23 cellular contexts compared by ENCODE assay signal in the genomic region with DNA sequence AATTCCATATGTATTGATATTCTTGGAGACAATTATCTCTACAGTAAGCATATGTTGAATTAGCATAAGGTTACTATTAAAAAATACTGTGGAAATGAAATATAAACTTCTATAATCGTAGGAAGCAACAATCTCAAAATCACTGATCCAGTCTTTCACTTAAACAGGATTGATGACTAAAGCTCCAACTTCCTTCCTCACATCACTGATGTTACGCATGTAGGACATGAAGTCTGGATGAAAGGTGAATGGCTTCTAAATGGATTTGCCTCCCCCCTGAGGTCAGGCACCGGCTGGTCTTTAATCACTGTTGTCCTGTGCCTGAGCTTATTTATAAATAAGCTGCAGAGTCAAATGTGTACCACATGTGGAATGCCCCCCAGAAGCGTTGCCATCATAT.
DNase-seq lines count a peak whose midpoint lies in the region; ATAC-seq, FAIRE-seq and TF ChIP-seq lines count a peak whose summit lies in the region.
"Had no signal": no experiment of that assay in that cellular context is flagged by ENCODE, and none has a peak within 500 bp of the region (broad histone marks: within the 10 kb centered on the region; RNA-seq: fewer than 3 reads in every experiment).

No MANE protein-coding gene starts in this region.

- H2AK5ac ChIP-seq in H1 (ENCODE audit: low read depth, low read length) = no peak overlapping the region

- CTCF ChIA-PET in H1 (lab: Charles Lee; ENCODE audit: partially characterized antibody) = interaction anchor here (0.6 to 4.5 kb wide), 4 partner anchors 182 to 645 kb away, joined by 4 to 14 read pairs (median 4); no protein-coding TSS in a partner anchor

- no peak overlapping the region for H2AFZ ChIP-seq in H1 (ENCODE audit: low read length)

- H3K18ac ChIP-seq in H1 (ENCODE audit: extremely low read depth, low read length) = no peak overlapping the region

- H3K9ac ChIP-seq in H1 (replicated peaks in 1 of 4; ENCODE audit: extremely low read depth in 1 of 4, low read depth in 3 of 4, low read length in 3 of 4) = no peak overlapping the region
- H3K9ac ChIP-seq: BLaER1 treated with 17β-estradiol and CSF1 and Interleukin-3, amounts not matched to agents 10 nM and 100 nM had no signal

- no peak overlapping the region for H3K23ac ChIP-seq in H1 (ENCODE audit: insufficient read length)

- no peak for TF ChIP-seq POLR2A in H1 (IDR thresholded peaks at IDR 0.05; ENCODE audit: control extremely low read depth in 1 of 2, low read depth in 2 of 2, low read length in 2 of 2)
- TF ChIP-seq POLR2A in breast epithelium (IDR thresholded peaks at IDR 0.05) = no peak

- FAIRE-seq in H1 (lab: Jason Lieb, UNC) = peak; percentile 19
- FAIRE-seq: A549, D721Med, G401.6, GM12891, GM19239 had no signal

- no peak overlapping the region for H2BK5ac ChIP-seq in H1 (ENCODE audit: low read depth, low read length)

- H3K14ac ChIP-seq in H1 (ENCODE audit: insufficient read length) = no peak overlapping the region

- no peak overlapping the region for H4K5ac ChIP-seq in H1 (ENCODE audit: insufficient read length, low read depth, low read length)

- no peaks in the 10 kb centered on the region for H3K79me1 ChIP-seq in H1 (ENCODE audit: low read depth, low read length)

- intact Hi-C loops in breast epithelium (cut with DNase I; ENCODE audit: low total_unique reads) = no loop called here

- DNase-seq in NCI-H82 (lab: John Stamatoyannopoulos, UW) (peak; percentile 67), dermis blood vessel endothelial cell (peak; percentile 68), H1 (ENCODE audit: low read depth in 1 of 2, low spot score in 2 of 2) (no peak), glomerular endothelial cell (ENCODE audit: extremely low read depth, low read depth, low spot score) (peak; percentile 9), HK-2 (ENCODE audit: unreplicated experiment) (no peak), breast epithelium (ENCODE audit: low spot score in 2 of 2) (no peak)
- DNase-seq: AML-193; Caco-2; Calu3; CD4-positive, alpha-beta T cell; CD8-positive, alpha-beta T cell; DMS79 treated with DMSO at 0.1 percent for 48 hours; GF-D8 had no signal

- 90% methylated on average over 4 of the region's 4 CpGs; no CpG with 5 or more reads in 1 of the 2 experiments for WGBS in H1 (ENCODE audit: extremely low coverage in 1 of 2, insufficient coverage in 1 of 2, insufficient read length in 1 of 2, insufficient replicate concordance in 2 of 2, low coverage in 1 of 2, low lambda C conversion rate in 2 of 2, missing lambda C conversion rate in 1 of 2), 2 experiments

- no peak for TF ChIP-seq CTCF in H1 (IDR thresholded peaks at IDR 0.05; ENCODE audit: control extremely low read depth in 1 of 3, insufficient read depth in 1 of 3, low read depth in 1 of 3, low read length in 3 of 3)
- no peak for TF ChIP-seq CTCF in breast epithelium (IDR thresholded peaks at IDR 0.05)

- no peak overlapping the region for H3K4ac ChIP-seq in H1 (replicated peaks; ENCODE audit: insufficient read length, low read depth, low read length)

- H3K27me3 ChIP-seq in H1 (replicated peaks in 1 of 4; ENCODE audit: control insufficient read depth in 3 of 4, extremely low read depth in 1 of 4, insufficient read depth in 3 of 4, low read length in 3 of 4) = no peaks in the 10 kb centered on the region
- H3K27me3 ChIP-seq in breast epithelium = no peaks in the 10 kb centered on the region
- H3K27me3 ChIP-seq: BLaER1 treated with 17β-estradiol and CSF1 and Interleukin-3, amounts not matched to agents 10 nM and 100 nM had no signal

- H3K9me3 ChIP-seq in H1 (ENCODE audit: insufficient read depth in 2 of 2, low read depth in 1 of 2, low read length in 1 of 2) (no peaks in the 10 kb centered on the region), breast epithelium (no peaks in the 10 kb centered on the region)
- H3K9me3 ChIP-seq: A549; BLaER1 treated with 17β-estradiol and CSF1 and Interleukin-3, amounts not matched to agents 10 nM and 100 nM; Caco-2 had no signal

- H3K4me2 ChIP-seq in H1 (ENCODE audit: insufficient read depth in 1 of 2, low read depth in 2 of 2, low read length in 2 of 2) = no peak overlapping the region
- H3K4me2 ChIP-seq: A549; BLaER1 treated with 17β-estradiol and CSF1 and Interleukin-3, amounts not matched to agents 10 nM and 100 nM had no signal

- no peak overlapping the region for H3K4me3 ChIP-seq in H1 (ENCODE audit: extremely low read depth in 1 of 4, insufficient read depth in 2 of 4, low read depth in 3 of 4, low read length in 4 of 4)
- H3K4me3 ChIP-seq in breast epithelium = no peak overlapping the region
- H3K4me3 ChIP-seq: A549; BLaER1 treated with 17β-estradiol and CSF1 and Interleukin-3, amounts not matched to agents 10 nM and 100 nM had no signal

- H2BK15ac ChIP-seq in H1 (ENCODE audit: low read length) = no peak overlapping the region

- H3K79me2 ChIP-seq in H1 (ENCODE audit: control insufficient read depth in 1 of 2, insufficient read depth in 2 of 2, low read length in 2 of 2) = no peaks in the 10 kb centered on the region

- no peak overlapping the region for H2BK120ac ChIP-seq in H1 (replicated peaks; ENCODE audit: low read depth, low read length)

- no peak for TF ChIP-seq EP300 in H1 (IDR thresholded peaks at IDR 0.05; ENCODE audit: borderline replicate concordance in 1 of 2, low read depth in 2 of 2, low read length in 2 of 2)

- peaks cover 3 to 11% (median 9%) of the 10 kb centered on the region in 4 experiments for H3K4me1 ChIP-seq in H1 (replicated peaks in 1 of 4; ENCODE audit: control insufficient read depth in 3 of 4, insufficient read depth in 4 of 4, low read length in 3 of 4)
- no peaks in the 10 kb centered on the region for H3K4me1 ChIP-seq in breast epithelium
- H3K4me1 ChIP-seq: BLaER1 treated with 17β-estradiol and CSF1 and Interleukin-3, amounts not matched to agents 10 nM and 100 nM; Caco-2 had no signal

- H4K8ac ChIP-seq in H1 (ENCODE audit: extremely low read depth, insufficient read depth, low read length) = no peak overlapping the region

- H3K56ac ChIP-seq in H1 (replicated peaks; ENCODE audit: insufficient read length, low read depth, low read length) = no peak overlapping the region

- no peak for TF ChIP-seq RAD21 in H1 (IDR thresholded peaks at IDR 0.05 in 1 of 2, conservative IDR thresholded peaks at IDR 0.05 in 1 of 2; ENCODE audit: low read depth in 2 of 2, low read length in 2 of 2)

- POLR2A ChIA-PET in H1 (lab: Charles Lee; ENCODE audit: partially characterized antibody) = no interaction called here

- no peak overlapping the region for H2BK12ac ChIP-seq in H1 (ENCODE audit: low read depth, low read length)

- H3K36me3 ChIP-seq in H1 (ENCODE audit: control insufficient read depth in 2 of 4, insufficient read depth in 4 of 4, low read length in 3 of 4) (no peaks in the 10 kb centered on the region), breast epithelium (no peaks in the 10 kb centered on the region)
- H3K36me3 ChIP-seq: BLaER1 treated with 17β-estradiol and CSF1 and Interleukin-3, amounts not matched to agents 10 nM and 100 nM had no signal

- H3K23me2 ChIP-seq in H1 (ENCODE audit: low read depth, low read length) = peaks cover 3% of the 10 kb centered on the region; the same call in 1 of the 2 replicates

- H4K91ac ChIP-seq in H1 (replicated peaks; ENCODE audit: insufficient read length, low read length) = no peak overlapping the region

- H3K27ac ChIP-seq in H1 (ENCODE audit: low read depth, low read length) (no peak overlapping the region), breast epithelium (no peak overlapping the region)
- H3K27ac ChIP-seq: 22Rv1; A549; BLaER1 treated with 17β-estradiol and CSF1 and Interleukin-3, amounts not matched to agents 10 nM and 100 nM; C4-2B had no signal

- no peak overlapping the region for H2BK20ac ChIP-seq in H1 (ENCODE audit: low read length)

- H4K20me1 ChIP-seq in H1 (replicated peaks in 1 of 2; ENCODE audit: control insufficient read depth in 1 of 2, insufficient read depth in 2 of 2, low read length in 2 of 2) = no peaks in the 10 kb centered on the region
- H4K20me1 ChIP-seq: BLaER1 treated with 17β-estradiol and CSF1 and Interleukin-3, amounts not matched to agents 10 nM and 100 nM had no signal

- ATAC-seq in GM21423 (IDR thresholded peaks at IDR 0.05; ENCODE audit: unreplicated experiment) = no peak
- no peak for ATAC-seq in GM21447 (IDR thresholded peaks at IDR 0.05; ENCODE audit: unreplicated experiment)
- ATAC-seq: A549; CD8-positive, alpha-beta T cell had no signal

TF ChIP-seq in H1, 55 proteins besides CTCF, POLR2A, EP300 and RAD21:
- no peak for TF ChIP-seq RXRA (IDR thresholded peaks at IDR 0.05; ENCODE audit: insufficient read depth, low read depth, low read length)
- no peak for TF ChIP-seq CBX8 (IDR thresholded peaks at IDR 0.05; ENCODE audit: borderline replicate concordance, low read depth, low read length)
- no peak for TF ChIP-seq CHD1 (IDR thresholded peaks at IDR 0.05; ENCODE audit: low read depth, low read length)
- TF ChIP-seq SIRT6 (IDR thresholded peaks at IDR 0.05; ENCODE audit: low read length) = no peak
- no peak for TF ChIP-seq TAF7 (optimal IDR thresholded peaks at IDR 0.05; ENCODE audit: borderline replicate concordance, low read depth, low read length)
- TF ChIP-seq, protein P1, sequence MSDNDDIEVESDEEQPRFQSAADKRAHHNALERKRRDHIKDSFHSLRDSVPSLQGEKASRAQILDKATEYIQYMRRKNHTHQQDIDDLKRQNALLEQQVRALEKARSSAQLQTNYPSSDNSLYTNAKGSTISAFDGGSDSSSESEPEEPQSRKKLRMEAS (IDR thresholded peaks at IDR 0.05) = no peak
- no peak for TF ChIP-seq YY1 (IDR thresholded peaks at IDR 0.05; ENCODE audit: low read depth, low read length)
- no peak for TF ChIP-seq SRF (IDR thresholded peaks at IDR 0.05; ENCODE audit: low read depth, low read length)

Comparison
In these comparisons a context has a peak if more than half of its experiments do, and no peak if none do; other contexts are left out.
1. DNase-seq: peak in NCI-H82 (single experiment), dermis blood vessel endothelial cell (single experiment) and glomerular endothelial cell (single experiment); none in H1 (0 of 2), HK-2 (single experiment) and breast epithelium (0 of 2).